12 cellular contexts compared by ENCODE assay signal in the genomic region with DNA sequence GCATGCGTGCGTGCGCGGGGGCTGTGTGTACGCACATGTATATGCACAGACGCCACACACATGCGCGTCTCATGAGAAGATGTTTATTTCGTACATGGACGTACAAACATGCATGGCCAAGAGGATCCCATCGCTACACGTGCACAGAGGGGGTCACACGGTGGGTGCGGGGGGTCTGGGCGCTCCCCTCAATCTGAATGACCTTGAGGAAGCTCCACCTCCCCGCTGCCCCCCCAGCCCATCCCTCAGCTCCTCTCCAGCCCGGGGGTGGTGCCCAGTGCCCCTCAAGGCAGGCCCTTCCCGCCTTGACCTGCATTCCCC. TPM values are rescaled to one million over a fixed set of nuclear protein-coding genes. Genes with fewer than 3 reads are reported as not detected.
DNase-seq lines count a peak whose midpoint lies in the region; ATAC-seq and TF ChIP-seq lines count a peak whose summit lies in the region.
"Had no signal": no experiment of that assay in that cellular context is flagged by ENCODE, and none has a peak within 500 bp of the region (broad histone marks: within the 10 kb centered on the region; RNA-seq: fewer than 3 reads in every experiment).

No MANE protein-coding gene starts in this region.

- CTCF ChIA-PET in BJ (lab: Yijun Ruan, JAX): no interaction called here

- no CpG with 5 or more reads among the region's 18 CpGs for WGBS in trophoblast cell (ENCODE audit: extremely low coverage, insufficient coverage, insufficient read length)

- H3K18ac ChIP-seq in trophoblast cell (ENCODE audit: low read length): no peak overlapping the region

- DNase-seq in BJ (ENCODE audit: low read depth): no peak
- DNase-seq in foreskin fibroblast: no peak
- no peak for DNase-seq in trophoblast cell
- DNase-seq in kidney glomerular epithelial cell (lab: John Stamatoyannopoulos, UW): no peak
- DNase-seq in inferior parietal cortex (ENCODE audit: extremely low spot score): no peak
- no peak for DNase-seq in NCI-H2029 (lab: John Stamatoyannopoulos, UW)
- DNase-seq: central memory CD4-positive, alpha-beta T cell; NCI-H1930; T-helper 2 cell had no signal

- TF ChIP-seq CTCF in BJ (IDR thresholded peaks at IDR 0.05; ENCODE audit: insufficient read depth, low read depth, low read length) (no peak), VCaP (conservative IDR thresholded peaks at IDR 0.05) (no peak), foreskin fibroblast (IDR thresholded peaks at IDR 0.05; ENCODE audit: low read depth, low read length) (no peak)

- no peak overlapping the region for H2AK5ac ChIP-seq in trophoblast cell (ENCODE audit: low read length)

- no peak overlapping the region for H4K91ac ChIP-seq in trophoblast cell (ENCODE audit: low read depth, low read length)

- peaks cover 7 to 13% of the 10 kb centered on the region in 2 experiments for H3K4me1 ChIP-seq in trophoblast cell (ENCODE audit: control insufficient read depth in 1 of 2, insufficient read depth in 2 of 2, low read length in 2 of 2)

- H3K27ac ChIP-seq in VCaP (peak overlapping the region; percentile 83), trophoblast cell (ENCODE audit: low read depth, low read length) (no peak overlapping the region)

- no peaks in the 10 kb centered on the region for H3K9me3 ChIP-seq in trophoblast cell (ENCODE audit: insufficient read depth, low read depth, low read length)
- H3K9me3 ChIP-seq: uterus had no signal

- no peaks in the 10 kb centered on the region for H3K79me1 ChIP-seq in trophoblast cell (ENCODE audit: low read length)

- no peak overlapping the region for H3K23ac ChIP-seq in trophoblast cell (ENCODE audit: low read length)

- H3K27me3 ChIP-seq in BJ (ENCODE audit: control insufficient read depth, insufficient read depth, low read length): no peaks in the 10 kb centered on the region
- no peaks in the 10 kb centered on the region for H3K27me3 ChIP-seq in trophoblast cell (ENCODE audit: insufficient read depth, low read length)
- H3K27me3 ChIP-seq: uterus had no signal

- no peak overlapping the region for H3K4ac ChIP-seq in trophoblast cell (ENCODE audit: low read depth, low read length)

- H3K36me3 ChIP-seq in BJ (ENCODE audit: control insufficient read depth, insufficient read depth, low read length) (peaks cover 25% of the 10 kb centered on the region), trophoblast cell (ENCODE audit: control insufficient read depth in 1 of 2, insufficient read depth in 2 of 2, low read length in 2 of 2) (peaks cover 43 to 46% of the 10 kb centered on the region in 2 experiments)
- H3K36me3 ChIP-seq: uterus had no signal

- no peak overlapping the region for H3K9ac ChIP-seq in trophoblast cell (ENCODE audit: low read length)

- H2BK120ac ChIP-seq in trophoblast cell (ENCODE audit: insufficient read depth, low read length, poor library complexity): no peak overlapping the region

- no peak overlapping the region for H2BK5ac ChIP-seq in trophoblast cell (ENCODE audit: low read depth, low read length, poor library complexity)

- no peak overlapping the region for H2AFZ ChIP-seq in trophoblast cell (ENCODE audit: insufficient read depth, low read length, poor library complexity)

- peak overlapping the region; percentile 66 for H3K4me3 ChIP-seq in BJ (ENCODE audit: low read depth, low read length)
- H3K4me3 ChIP-seq in foreskin fibroblast (ENCODE audit: low read depth in 1 of 2, low read length in 2 of 2): peak overlapping the region; percentile 55 to 64
- peak overlapping the region; percentile 63 for H3K4me3 ChIP-seq in trophoblast cell (ENCODE audit: low read depth, low read length)

- ATAC-seq in HG03520 (IDR thresholded peaks at IDR 0.05; ENCODE audit: unreplicated experiment): no peak

- H4K12ac ChIP-seq in trophoblast cell (ENCODE audit: low read depth, low read length): no peak overlapping the region

- POLR2A ChIA-PET in BJ (lab: Charles Lee): interaction anchor here (0.6 kb wide), 1 partner anchor 753 kb away, joined by 6 read pairs; no protein-coding TSS in a partner anchor

- no peak overlapping the region for H3K14ac ChIP-seq in trophoblast cell (ENCODE audit: low read length)

- no peak overlapping the region for H2BK12ac ChIP-seq in trophoblast cell (ENCODE audit: low read length)

- no peak overlapping the region for H4K8ac ChIP-seq in trophoblast cell (ENCODE audit: low read depth, low read length)

- H3K4me2 ChIP-seq in trophoblast cell (ENCODE audit: low read length): peak overlapping the region; percentile 71

- no peaks in the 10 kb centered on the region for H3K79me2 ChIP-seq in trophoblast cell (ENCODE audit: control insufficient read depth, insufficient read depth, low read length, poor library complexity)

RNA-seq across cellular contexts. Expression of a gene that starts 1.5 kb away (rescaled TPM):
- polyA plus RNA-seq in BJ (2011; rRNA removed): 5.5 and 8.7 TPM in 2 replicates
- 1.3 and 2.0 TPM in 2 replicates for polyA minus RNA-seq in BJ (2011; rRNA and poly(A)+ RNA removed)
- 1.5 and 1.7 TPM in 2 replicates for polyA plus RNA-seq in trophoblast cell (2013)

RNA-seq across cellular contexts. Expression of a gene that starts 27.0 kb away (rescaled TPM):
- 12.5 and 19.7 TPM in 2 replicates for polyA plus RNA-seq in BJ (2011; rRNA removed)
- 9.0 and 11.3 TPM in 2 replicates for polyA minus RNA-seq in BJ (2011; rRNA and poly(A)+ RNA removed)
- 23.7 and 23.9 TPM in 2 replicates for polyA plus RNA-seq in trophoblast cell (2013)

RNA-seq across cellular contexts. Expression of a gene that starts 35.7 kb away (rescaled TPM):
- polyA plus RNA-seq in BJ (2011; rRNA removed): 101 and 121 TPM in 2 replicates
- 55.6 and 75.1 TPM in 2 replicates for polyA minus RNA-seq in BJ (2011; rRNA and poly(A)+ RNA removed)
- 206 and 207 TPM in 2 replicates for polyA plus RNA-seq in trophoblast cell (2013)
